14 cellular contexts compared by ENCODE assay signal in genomic region chr3:242986-243706, GRCh38. TPM values are rescaled to one million over a fixed set of nuclear protein-coding genes. Genes with fewer than 3 reads are reported as not detected.
DNase-seq lines count a peak whose midpoint lies in the region; ATAC-seq, FAIRE-seq and TF ChIP-seq lines count a peak whose summit lies in the region.
"Had no signal": no experiment of that assay in that cellular context is flagged by ENCODE, and none has a peak within 500 bp of the region (broad histone marks: within the 10 kb centered on the region; RNA-seq: fewer than 3 reads in every experiment).

No MANE protein-coding gene starts in this region.

- H3K4me3 ChIP-seq in BLaER1 (no peak overlapping the region), IMR-90 (ENCODE audit: insufficient read depth, low read depth, low read length) (no peak overlapping the region), bronchial epithelial cell (ENCODE audit: low read depth, low read length) (no peak overlapping the region), mucosa of descending colon (no peak overlapping the region), thyroid gland (replicated peaks in 1 of 3) (no peak overlapping the region)
- H3K4me3 ChIP-seq: left lung had no signal

- no peak for TF ChIP-seq RAD21 in IMR-90 (IDR thresholded peaks at IDR 0.05; ENCODE audit: low read length)

- H3K27me3 Mint-ChIP-seq in HFFc6 (ENCODE audit: insufficient read depth), result no peaks in the 10 kb centered on the region

- H2AK9ac ChIP-seq in IMR-90 (replicated peaks; ENCODE audit: low read depth, low read length, poor library complexity), result peak overlapping the region; percentile 76

- peak overlapping the region; percentile 6; the same call in 1 of the 2 replicates for H3K56ac ChIP-seq in IMR-90 (ENCODE audit: extremely low read depth, insufficient read depth, low read length)

- TF ChIP-seq CTCF in IMR-90 (conservative IDR thresholded peaks at IDR 0.05; ENCODE audit: low read depth, low read length), result no peak
- no peak for TF ChIP-seq CTCF in bronchial epithelial cell (IDR thresholded peaks at IDR 0.05; ENCODE audit: insufficient read depth, low read length, severe bottlenecking)
- no peak for TF ChIP-seq CTCF in mucosa of descending colon (IDR thresholded peaks at IDR 0.05)
- TF ChIP-seq CTCF in thyroid gland (IDR thresholded peaks at IDR 0.05), result no peak
- no peak for TF ChIP-seq CTCF in HFFc6 (IDR thresholded peaks at IDR 0.05)

- dilution Hi-C loops in IMR-90 (cut with HindIII; ENCODE audit: low sequenced_read_pairs, unreplicated experiment), result no loop called here

- H3K23ac ChIP-seq in IMR-90 (ENCODE audit: low read depth, low read length), result no peak overlapping the region

- peak overlapping the region; percentile 80; the same call in 1 of the 3 replicates for H2BK15ac ChIP-seq in IMR-90 (ENCODE audit: low read depth, low read length)

- H3K4me1 Mint-ChIP-seq in HFFc6 (ENCODE audit: low read depth), result no peaks in the 10 kb centered on the region

- in situ Hi-C loops in IMR-90 (cut with MboI; ENCODE audit: low sequenced_read_pairs), result no loop called here

- H3K9me3 ChIP-seq in BLaER1 (peaks cover 4% of the 10 kb centered on the region; the same call in 1 of the 2 replicates), IMR-90 (ENCODE audit: control insufficient read depth, insufficient read depth, low read length) (no peaks in the 10 kb centered on the region), mucosa of descending colon (no peaks in the 10 kb centered on the region), thyroid gland (no peaks in the 10 kb centered on the region)
- H3K9me3 ChIP-seq: left lung had no signal

- no peak overlapping the region for H2AFZ ChIP-seq in IMR-90 (replicated peaks; ENCODE audit: low read length, poor library complexity)

- no peaks in the 10 kb centered on the region for H3K36me3 ChIP-seq in BLaER1
- H3K36me3 ChIP-seq in IMR-90 (ENCODE audit: control insufficient read depth, insufficient read depth, low read length), result no peaks in the 10 kb centered on the region
- no peaks in the 10 kb centered on the region for H3K36me3 ChIP-seq in bronchial epithelial cell (ENCODE audit: control insufficient read depth, insufficient read depth, low read length)
- no peaks in the 10 kb centered on the region for H3K36me3 ChIP-seq in mucosa of descending colon (ENCODE audit: low read depth)
- H3K36me3 ChIP-seq in thyroid gland, result no peaks in the 10 kb centered on the region
- H3K36me3 ChIP-seq: left lung had no signal

- H3K4me2 ChIP-seq in BLaER1, result peak overlapping the region; percentile 45
- peak overlapping the region; percentile 48; the same call in 1 of the 2 replicates for H3K4me2 ChIP-seq in IMR-90 (ENCODE audit: low read depth, low read length)

- BruUV-seq in IMR-90 (replicated peaks; lab: Mats Ljungman, UMichigan), result no TSS peak

- no peak overlapping the region for H3K4me3 Mint-ChIP-seq in HFFc6

- H3K4ac ChIP-seq in IMR-90 (ENCODE audit: low read depth, low read length), result peak overlapping the region; percentile 11

- H3K9ac ChIP-seq in BLaER1 (no peak overlapping the region), IMR-90 (ENCODE audit: low read depth, low read length) (no peak overlapping the region)

- H4K91ac ChIP-seq in IMR-90 (ENCODE audit: insufficient read depth, low read depth, low read length), result peak overlapping the region; percentile 19

- H3K27ac Mint-ChIP-seq in HFFc6, result no peak overlapping the region
- H3K27ac Mint-ChIP-seq: activated T-helper 2 cell treated with anti-CD3 and anti-CD28 coated beads, Interferon-gamma antibody, Interleukin-2, Interleukin-4, amounts not matched to agents 10 μg/mL and 5 μg/mL and 100 μg/mL, durations not matched to agents 14 hours and 24 hours and 36 hours had no signal

- no peak for FAIRE-seq in bronchial epithelial cell (lab: Jason Lieb, UNC)
- FAIRE-seq: frontal cortex had no signal

- no peak for TF ChIP-seq POLR2A in IMR-90 (IDR thresholded peaks at IDR 0.05; ENCODE audit: low read depth, low read length)
- TF ChIP-seq POLR2A in thyroid gland (IDR thresholded peaks at IDR 0.05), result no peak

- intact Hi-C loops in IMR-90 (cut with micrococcal nuclease), result loop anchor here (5.0 kb wide), 1 partner anchor 104 kb away; no protein-coding TSS in a partner anchor
- intact Hi-C loops in mucosa of descending colon (cut with DNase I, micrococcal nuclease), result no loop called here
- intact Hi-C loops in thyroid gland (cut with DNase I), result no loop called here

- ATAC-seq in IMR-90 (ENCODE audit: low read depth) (peak; percentile 86), mucosa of descending colon (peak; percentile 34), GM19467 (IDR thresholded peaks at IDR 0.05; ENCODE audit: unreplicated experiment) (no peak)
- ATAC-seq: left lung; stimulated activated naive CD8-positive, alpha-beta T cell treated with anti-CD3 and anti-CD28 coated beads, Interleukin-15, Interleukin-2, amounts not matched to agents 100 U/mL and 50 U/mL, for 24 hours had no signal

- no peaks in the 10 kb centered on the region for H3K36me3 Mint-ChIP-seq in HFFc6 (ENCODE audit: low read depth)

- DNase-seq in IMR-90 (peak; percentile 92), bronchial epithelial cell (ENCODE audit: low read depth) (peak; percentile 64), mucosa of descending colon (no peak), thyroid gland (no peak), HFFc6 (no peak)
- no peak for DNase-seq in central memory CD4-positive, alpha-beta T cell
- DNase-seq: activated CD4-positive, alpha-beta T cell treated with anti-CD3 and anti-CD28 coated beads for 48 hours; left lung; stimulated activated CD4-positive, alpha-beta T cell treated with anti-CD3 and anti-CD28 coated beads, Interleukin-2, amount 100 ng/mL, for 24 hours; stimulated activated naive CD8-positive, alpha-beta T cell treated with anti-CD3 and anti-CD28 coated beads, Interleukin-15, Interleukin-2, amounts not matched to agents 100 U/mL and 50 U/mL, for 24 hours had no signal

- H2BK5ac ChIP-seq in IMR-90 (ENCODE audit: low read depth, low read length, poor library complexity, severe bottlenecking), result peak overlapping the region; percentile 77

- peak overlapping the region; percentile 43 for H2BK20ac ChIP-seq in IMR-90 (ENCODE audit: low read depth, low read length)

- CTCF ChIA-PET in IMR-90 (lab: Yijun Ruan, JAX), result no interaction called here

- H3K14ac ChIP-seq in IMR-90 (replicated peaks; ENCODE audit: low read depth, low read length), result 0 out of 2 replicates have a peak overlapping the region, but pooled peaks have one; percentile 58

- peak overlapping the region; percentile 81; the same call in 1 of the 2 replicates for H2BK120ac ChIP-seq in IMR-90 (ENCODE audit: low read depth, low read length)

- H3K79me1 ChIP-seq in IMR-90 (ENCODE audit: low read depth in 1 of 2, low read length in 2 of 2), result no peaks in the 10 kb centered on the region

- peak overlapping the region; percentile 38; the same call in 1 of the 2 replicates for H3K18ac ChIP-seq in IMR-90 (ENCODE audit: low read depth, low read length)

- H3K9me1 ChIP-seq in IMR-90 (ENCODE audit: insufficient read depth, low read length), result no peaks in the 10 kb centered on the region

- H3K27me3 ChIP-seq in BLaER1 (no peaks in the 10 kb centered on the region), IMR-90 (ENCODE audit: control insufficient read depth, insufficient read depth, low read length) (no peaks in the 10 kb centered on the region), bronchial epithelial cell (ENCODE audit: control insufficient read depth, insufficient read depth, low read length) (no peaks in the 10 kb centered on the region), thyroid gland (no peaks in the 10 kb centered on the region)
- H3K27me3 ChIP-seq: left lung had no signal

- peak overlapping the region in 1 of 2 experiments; percentile 55; a peak in 2 of 4 replicates for H4K8ac ChIP-seq in IMR-90 (ENCODE audit: low read depth in 2 of 2, low read length in 2 of 2)

- H4K20me1 ChIP-seq in BLaER1, result no peaks in the 10 kb centered on the region
- 0 out of 2 replicates have a peak, but pooled peaks cover 3% of the 10 kb centered on the region for H4K20me1 ChIP-seq in IMR-90 (ENCODE audit: insufficient read depth, low read length)

- peak overlapping the region; percentile 71; the same call in 1 of the 2 replicates for H4K5ac ChIP-seq in IMR-90 (ENCODE audit: low read depth, low read length)

- H3K9me3 Mint-ChIP-seq in HFFc6, result peaks cover 39% of the 10 kb centered on the region

- H3K27ac ChIP-seq in BLaER1, result no peak overlapping the region
- H3K27ac ChIP-seq in IMR-90 (ENCODE audit: insufficient read depth, low read length), result no peak overlapping the region
- H3K27ac ChIP-seq in thyroid gland, result no peak overlapping the region
- H3K27ac ChIP-seq: left lung had no signal

- H3K4me1 ChIP-seq in BLaER1 (peaks cover 28% of the 10 kb centered on the region), IMR-90 (ENCODE audit: control insufficient read depth, insufficient read depth, low read length) (peaks cover 2% of the 10 kb centered on the region; the same call in 1 of the 2 replicates), mucosa of descending colon (ENCODE audit: low read depth) (no peaks in the 10 kb centered on the region), thyroid gland (no peaks in the 10 kb centered on the region)
- H3K4me1 ChIP-seq: left lung had no signal

- POLR2A ChIA-PET in IMR-90 (lab: Charles Lee; ENCODE audit: unreplicated experiment), result no interaction called here

- H2AK5ac ChIP-seq in IMR-90 (ENCODE audit: low read depth, low read length), result no peak overlapping the region

- WGBS in IMR-90 (ENCODE audit: extremely low coverage in 2 of 2, insufficient read length in 1 of 2), 2 experiments, result no CpG with 5 or more reads among the region's 5 CpGs
- 40 to 42% methylated on average over 5 of the region's 5 CpGs for WGBS in thyroid gland, 2 donors

TF ChIP-seq in IMR-90, 13 proteins besides CTCF, POLR2A, EP300 and RAD21 (continues in another document):
- TF ChIP-seq FOS (IDR thresholded peaks at IDR 0.05; ENCODE audit: low read depth, low read length) (peak; percentile 66; the same call in 1 of the 2 replicates), CEBPB (IDR thresholded peaks at IDR 0.05; ENCODE audit: low read depth, low read length) (no peak), MAFK (IDR thresholded peaks at IDR 0.05; ENCODE audit: low read depth, low read length) (peak; percentile 80)

RNA-seq across cellular contexts. Expression of gene CHL1, which starts 46.6 kb away (rescaled TPM):
- 1.6 and 2.2 TPM in 2 replicates for total RNA-seq in IMR-90 (2012; rRNA removed)
- 0.38 and 0.87 TPM in 2 replicates for polyA plus RNA-seq in IMR-90 (2012; rRNA removed)
- 0.11 and 0.15 TPM in 2 replicates for polyA plus RNA-seq in IMR-90 (2012; cell fraction: cytosol; rRNA removed)
- 0.08 and 0.50 TPM in 2 replicates for polyA plus RNA-seq in IMR-90 (2012; cell fraction: nucleus; rRNA removed; ENCODE audit: low replicate concordance)
- 0.26 TPM in 2 replicates for total RNA-seq in bronchial epithelial cell
- total RNA-seq in mucosa of descending colon, result 10 to 100 TPM in 1 of 3 donors, 1 to 10 TPM in 2; 9.1 to 48.8 (median 9.3) TPM
- total RNA-seq in thyroid gland, result 1 to 10 TPM; 3.1 to 5.0 (median 4.3) TPM
- not detected for total RNA-seq in HFFc6 (2021; fragmentation: NEBNext Ultra II Directional; extraction: Animal tissue kit (Norgen Biotek cat#: 25700))
- total RNA-seq: activated T-helper 2 cell treated with anti-CD3 and anti-CD28 coated beads, Interferon-gamma antibody, Interleukin-2, Interleukin-4, amounts not matched to agents 10 μg/mL and 5 μg/mL and 100 μg/mL, durations not matched to agents 14 hours and 24 hours and 36 hours had no signal

Comparison
In these comparisons a context has a peak if more than half of its experiments do, and no peak if none do; other contexts are left out.
1. DNase-seq: peak in IMR-90 (single experiment) and bronchial epithelial cell (single experiment); none in mucosa of descending colon (0 of 3), thyroid gland (0 of 2), HFFc6 (single experiment) and central memory CD4-positive, alpha-beta T cell (single experiment).